ENCODE assay signal across 13 cellular contexts in genomic region chr2:158726906-158727592, GRCh38.
A peak's percentile ranks its signal among the peaks of the same experiment; 100 is the strongest.
DNase-seq lines count a peak whose midpoint lies in the region; ATAC-seq and TF ChIP-seq lines count a peak whose summit lies in the region.
"Had no signal": no experiment of that assay in that cellular context is flagged by ENCODE, and none has a peak within 500 bp of the region (broad histone marks: within the 10 kb centered on the region; RNA-seq: fewer than 3 reads in every experiment).

No MANE protein-coding gene starts in this region.

- no peaks in the 10 kb centered on the region for H3K4me1 ChIP-seq in neural progenitor cell

- H3K36me3 Mint-ChIP-seq in neural progenitor cell, result no peaks in the 10 kb centered on the region
- no peaks in the 10 kb centered on the region for H3K36me3 Mint-ChIP-seq in activated CD4-positive, alpha-beta T cell treated with anti-CD3 and anti-CD28 coated beads, Interleukin-2, amount 10 ng/mL, durations not matched to agents 24 days and 14 days (ENCODE audit: low read depth)
- no peaks in the 10 kb centered on the region for H3K36me3 Mint-ChIP-seq in WTC11
- H3K36me3 Mint-ChIP-seq: brain; CD4-positive, alpha-beta memory T cell had no signal

- intact Hi-C loops in activated CD4-positive, alpha-beta T cell treated with anti-CD3 and anti-CD28 coated beads, Interleukin-2, amount 10 ng/mL, durations not matched to agents 24 days and 14 days (cut with micrococcal nuclease), result no loop called here

- no peak overlapping the region for H3K27ac ChIP-seq in neural progenitor cell

- no peaks in the 10 kb centered on the region for H3K9me3 ChIP-seq in neural progenitor cell (ENCODE audit: low read depth)

- ATAC-seq in WTC11, result no peak
- ATAC-seq in HG03280 (IDR thresholded peaks at IDR 0.05; ENCODE audit: unreplicated experiment), result no peak

- H3K4me2 ChIP-seq in neural progenitor cell, result no peak overlapping the region

- CTCF ChIA-PET in WTC11 (lab: Charles Lee), result interaction anchor here (1.4 to 8.8 kb wide), 3 partner anchors 16 to 27 kb away, joined by 5 to 132 read pairs (median 61); no protein-coding TSS in a partner anchor

- H3K36me3 ChIP-seq in neural progenitor cell, result no peaks in the 10 kb centered on the region

- H2AFZ ChIP-seq in neural progenitor cell (replicated peaks), result no peak overlapping the region

- H3K9me3 Mint-ChIP-seq in neural progenitor cell (no peaks in the 10 kb centered on the region), WTC11 (no peaks in the 10 kb centered on the region)
- no peaks in the 10 kb centered on the region for H3K9me3 Mint-ChIP-seq in activated CD4-positive, alpha-beta T cell treated with anti-CD3 and anti-CD28 coated beads, Interleukin-2, amount 10 ng/mL, durations not matched to agents 24 days and 14 days
- H3K9me3 Mint-ChIP-seq: CD4-positive, alpha-beta memory T cell; nephron progenitor cell had no signal

- H3K27ac Mint-ChIP-seq in neural progenitor cell (peak overlapping the region; percentile 37), WTC11 (no peak overlapping the region)
- H3K27ac Mint-ChIP-seq in activated CD4-positive, alpha-beta T cell treated with anti-CD3 and anti-CD28 coated beads, Interleukin-2, amount 10 ng/mL, durations not matched to agents 24 days and 14 days, result no peak overlapping the region
- H3K27ac Mint-ChIP-seq: CD4-positive, alpha-beta memory T cell; nephron progenitor cell had no signal

- H3K4me3 Mint-ChIP-seq in neural progenitor cell (no peak overlapping the region), WTC11 (no peak overlapping the region)
- H3K4me3 Mint-ChIP-seq in activated CD4-positive, alpha-beta T cell treated with anti-CD3 and anti-CD28 coated beads, Interleukin-2, amount 10 ng/mL, durations not matched to agents 24 days and 14 days, result no peak overlapping the region
- H3K4me3 Mint-ChIP-seq: brain; CD4-positive, alpha-beta memory T cell; nephron progenitor cell had no signal

- no peaks in the 10 kb centered on the region for H3F3A ChIP-seq in neural progenitor cell (ENCODE audit: low read depth)

- DNase-seq in COLO668 (lab: John Stamatoyannopoulos, UW; ENCODE audit: unreplicated experiment) (peak; percentile 55), NCI-H69 (lab: John Stamatoyannopoulos, UW) (peak; percentile 93), fibroblast of gingiva (ENCODE audit: low read depth) (peak; percentile 14), neural progenitor cell (ENCODE audit: low spot score) (peak; percentile 30), WTC11 (ENCODE audit: low spot score) (no peak)
- DNase-seq in activated CD4-positive, alpha-beta T cell treated with anti-CD3 and anti-CD28 coated beads, Interleukin-2, amount 10 ng/mL, durations not matched to agents 24 days and 14 days, result no peak
- no peak for DNase-seq in activated CD4-positive, alpha-beta T cell treated with anti-CD3 and anti-CD28 coated beads, Interleukin-2, amount 50 U/mL, for 4 hours
- DNase-seq: activated CD4-positive, CD25-positive, alpha-beta regulatory T cell treated with anti-CD3 and anti-CD28 coated beads, Interleukin-2, amount 50 U/mL, for 72 hours; CD4-positive, alpha-beta memory T cell; NCI-H526 treated with DMSO at 0.1 percent for 48 hours; nephron progenitor cell had no signal

- H3K4me3 ChIP-seq in neural progenitor cell, result no peak overlapping the region

- no peak for TF ChIP-seq CTCF in neural progenitor cell (IDR thresholded peaks at IDR 0.05)
- TF ChIP-seq CTCF in WTC11 (IDR thresholded peaks at IDR 0.05), result no peak

- H3K27me3 Mint-ChIP-seq in neural progenitor cell (ENCODE audit: insufficient read depth, low read depth) (peaks cover 20% of the 10 kb centered on the region), WTC11 (ENCODE audit: low read depth) (no peaks in the 10 kb centered on the region)
- H3K27me3 Mint-ChIP-seq in activated CD4-positive, alpha-beta T cell treated with anti-CD3 and anti-CD28 coated beads, Interleukin-2, amount 10 ng/mL, durations not matched to agents 24 days and 14 days, result no peaks in the 10 kb centered on the region

- H4K20me1 ChIP-seq in neural progenitor cell (ENCODE audit: low read depth), result no peaks in the 10 kb centered on the region

- POLR2A ChIA-PET in WTC11 (lab: Charles Lee), result no interaction called here

- H3K27me3 ChIP-seq in neural progenitor cell, result no peaks in the 10 kb centered on the region

- H3K9ac ChIP-seq in neural progenitor cell, result no peak overlapping the region

- H3K79me2 ChIP-seq in neural progenitor cell (ENCODE audit: low read depth), result no peaks in the 10 kb centered on the region

- peaks cover 46% of the 10 kb centered on the region for H3K4me1 Mint-ChIP-seq in neural progenitor cell
- H3K4me1 Mint-ChIP-seq in activated CD4-positive, alpha-beta T cell treated with anti-CD3 and anti-CD28 coated beads, Interleukin-2, amount 10 ng/mL, durations not matched to agents 24 days and 14 days, result no peaks in the 10 kb centered on the region
- H3K4me1 Mint-ChIP-seq in WTC11, result peaks cover 23% of the 10 kb centered on the region
- H3K4me1 Mint-ChIP-seq: CD4-positive, alpha-beta memory T cell had no signal

TF ChIP-seq in WTC11, 78 proteins besides CTCF, POLR2A, EP300 and RAD21 (continues in another document):
- no peak for TF ChIP-seq ZNF396 (CRISPR knock-in tag; IDR thresholded peaks at IDR 0.05; ENCODE audit: borderline replicate concordance)
- no peak for TF ChIP-seq PREB (CRISPR knock-in tag; IDR thresholded peaks at IDR 0.05; ENCODE audit: borderline replicate concordance)
- no peak for TF ChIP-seq ATF1 (CRISPR knock-in tag; IDR thresholded peaks at IDR 0.05)
- no peak for TF ChIP-seq USF1 (CRISPR knock-in tag; IDR thresholded peaks at IDR 0.05)
- no peak for TF ChIP-seq E2F1 (CRISPR knock-in tag; IDR thresholded peaks at IDR 0.05)
- TF ChIP-seq ARID4B (CRISPR knock-in tag; IDR thresholded peaks at IDR 0.05; ENCODE audit: borderline replicate concordance), result no peak
- TF ChIP-seq CDX4 (CRISPR knock-in tag; IDR thresholded peaks at IDR 0.05; ENCODE audit: borderline replicate concordance), result no peak

Comparison
In these comparisons a context has a peak if more than half of its experiments do, and no peak if none do; other contexts are left out.
1. DNase-seq: peak in COLO668 (single experiment), NCI-H69 (single experiment), fibroblast of gingiva (single experiment) and neural progenitor cell (single experiment); none in activated CD4-positive, alpha-beta T cell treated with anti-CD3 and anti-CD28 coated beads, Interleukin-2, amount 10 ng/mL, durations not matched to agents 24 days and 14 days (single experiment), WTC11 (single experiment) and activated CD4-positive, alpha-beta T cell treated with anti-CD3 and anti-CD28 coated beads, Interleukin-2, amount 50 U/mL, for 4 hours (0 of 2).